8 cellular contexts compared by ENCODE assay signal in genomic region chr5:177300236-177300880, GRCh38.
DNase-seq lines count a peak whose midpoint lies in the region; ATAC-seq and TF ChIP-seq lines count a peak whose summit lies in the region.

No MANE protein-coding gene starts in this region.

- H3K9ac ChIP-seq in SK-N-MC (ENCODE audit: insufficient read length) = no peak overlapping the region

- H3K4me3 ChIP-seq in SK-N-MC (no peak overlapping the region), astrocyte of the spinal cord (ENCODE audit: low read depth, low read length) (no peak overlapping the region)

- peak; percentile 40 for ATAC-seq in GM18858 (IDR thresholded peaks at IDR 0.05; ENCODE audit: unreplicated experiment)
- ATAC-seq in HG03103 (IDR thresholded peaks at IDR 0.05; ENCODE audit: low read depth, unreplicated experiment) = peak; percentile 49
- ATAC-seq in HG02588 (IDR thresholded peaks at IDR 0.05; ENCODE audit: unreplicated experiment) = no peak
- ATAC-seq in HG02798 (IDR thresholded peaks at IDR 0.05; ENCODE audit: poor library complexity, unreplicated experiment) = no peak

- peaks cover 4% of the 10 kb centered on the region; the same call in 1 of the 2 replicates for H3K36me3 ChIP-seq in SK-N-MC (ENCODE audit: insufficient read depth, low read length)

- no peak for DNase-seq in SK-N-MC (ENCODE audit: low read depth, low spot score)
- peak; percentile 82 for DNase-seq in astrocyte of the spinal cord (ENCODE audit: low read depth, low spot score)
- DNase-seq in inferior parietal cortex (ENCODE audit: extremely low spot score) = peak; percentile 34
- peak; percentile 47 for DNase-seq in stimulated activated CD8-positive, alpha-beta memory T cell treated with anti-CD3 and anti-CD28 coated beads, Interleukin-12 subunit alpha, Interleukin-12 subunit beta, amount 100 ng/mL, for 4 hours (ENCODE audit: low read depth)

- peak; percentile 44 for TF ChIP-seq CTCF in astrocyte of the spinal cord (IDR thresholded peaks at IDR 0.05; ENCODE audit: low read depth, low read length)

- peak overlapping the region; percentile 63 for H3K27ac ChIP-seq in SK-N-MC

- H3K9me3 ChIP-seq in SK-N-MC (ENCODE audit: low read depth, low read length) = no peaks in the 10 kb centered on the region

- in situ Hi-C loops in astrocyte of the spinal cord (cut with HindIII; ENCODE audit: low sequenced_read_pairs) = no loop called here

Comparison
In these comparisons a context has a peak if more than half of its experiments do, and no peak if none do; other contexts are left out.
1. ATAC-seq: peak in GM18858 (single experiment) and HG03103 (single experiment); none in HG02588 (single experiment) and HG02798 (single experiment).